2 cellular contexts compared by ENCODE assay signal in the genomic region with DNA sequence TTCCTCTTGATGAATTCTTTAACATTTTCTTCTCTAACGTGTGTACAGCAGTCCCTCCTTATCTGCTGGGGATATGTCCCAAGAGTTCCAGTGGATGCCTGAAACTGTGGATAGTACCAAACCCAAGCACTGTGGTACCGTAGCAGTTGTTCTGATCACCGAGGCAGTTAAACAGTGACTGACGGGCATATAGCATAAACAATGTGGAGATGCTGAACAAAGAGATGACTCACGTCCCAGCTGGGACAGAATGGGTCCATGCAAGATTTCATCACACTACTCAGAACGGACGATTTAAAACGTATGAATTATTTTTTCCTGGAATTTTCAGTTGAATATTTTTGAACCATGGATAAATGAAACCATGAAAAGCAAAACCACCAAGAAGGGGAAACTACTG.
TF ChIP-seq lines count a peak whose summit lies in the region.

No MANE protein-coding gene starts in this region.

TF ChIP-seq in IMR-90, 13 proteins besides CTCF, POLR2A, EP300 and RAD21:
- TF ChIP-seq CEBPB (IDR thresholded peaks at IDR 0.05; ENCODE audit: low read depth, low read length), result 0 out of 2 replicates have a peak, but pooled peaks have one; percentile 20
- TF ChIP-seq NFE2L2 (IDR thresholded peaks at IDR 0.05; ENCODE audit: low read depth, low read length), result no peak

TF ChIP-seq in K562, 482 proteins besides CTCF, POLR2A, EP300 and RAD21:
- TF ChIP-seq, protein P1, sequence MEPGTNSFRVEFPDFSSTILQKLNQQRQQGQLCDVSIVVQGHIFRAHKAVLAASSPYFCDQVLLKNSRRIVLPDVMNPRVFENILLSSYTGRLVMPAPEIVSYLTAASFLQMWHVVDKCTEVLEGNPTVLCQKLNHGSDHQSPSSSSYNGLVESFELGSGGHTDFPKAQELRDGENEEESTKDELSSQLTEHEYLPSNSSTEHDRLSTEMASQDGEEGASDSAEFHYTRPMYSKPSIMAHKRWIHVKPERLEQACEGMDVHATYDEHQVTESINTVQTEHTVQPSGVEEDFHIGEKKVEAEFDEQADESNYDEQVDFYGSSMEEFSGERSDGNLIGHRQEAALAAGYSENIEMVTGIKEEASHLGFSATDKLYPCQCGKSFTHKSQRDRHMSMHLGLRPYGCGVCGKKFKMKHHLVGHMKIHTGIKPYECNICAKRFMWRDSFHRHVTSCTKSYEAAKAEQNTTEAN (CRISPR knock-in tag; IDR thresholded peaks at IDR 0.05), result no peak
- TF ChIP-seq PML (IDR thresholded peaks at IDR 0.05; ENCODE audit: low read length) (no peak), EP400 (IDR thresholded peaks at IDR 0.05) (no peak), NFXL1 (CRISPR knock-in tag; IDR thresholded peaks at IDR 0.05) (no peak), PCBP1 (IDR thresholded peaks at IDR 0.05; ENCODE audit: low read depth, low read length, poor library complexity, severe bottlenecking) (no peak), ZNF354B (CRISPR knock-in tag; IDR thresholded peaks at IDR 0.05) (no peak), CC2D1A (IDR thresholded peaks at IDR 0.05) (no peak), CEBPG (CRISPR knock-in tag; IDR thresholded peaks at IDR 0.05) (no peak), CEBPG (tag; conservative IDR thresholded peaks at IDR 0.05 in 1 of 2, IDR thresholded peaks at IDR 0.05 in 1 of 2) (0 out of 4 replicates have a peak, but pooled peaks of 1 of the 2 experiments have one; percentile 41), TCFL5 (CRISPR knock-in tag; conservative IDR thresholded peaks at IDR 0.05) (no peak), ELF4 (CRISPR knock-in tag; IDR thresholded peaks at IDR 0.05) (no peak), KHSRP (IDR thresholded peaks at IDR 0.05) (no peak), HDGF (IDR thresholded peaks at IDR 0.05) (no peak), KLF6 (CRISPR knock-in tag; IDR thresholded peaks at IDR 0.05; ENCODE audit: borderline replicate concordance) (no peak), ARID1B (IDR thresholded peaks at IDR 0.05) (no peak)
- TF ChIP-seq, protein P2, sequence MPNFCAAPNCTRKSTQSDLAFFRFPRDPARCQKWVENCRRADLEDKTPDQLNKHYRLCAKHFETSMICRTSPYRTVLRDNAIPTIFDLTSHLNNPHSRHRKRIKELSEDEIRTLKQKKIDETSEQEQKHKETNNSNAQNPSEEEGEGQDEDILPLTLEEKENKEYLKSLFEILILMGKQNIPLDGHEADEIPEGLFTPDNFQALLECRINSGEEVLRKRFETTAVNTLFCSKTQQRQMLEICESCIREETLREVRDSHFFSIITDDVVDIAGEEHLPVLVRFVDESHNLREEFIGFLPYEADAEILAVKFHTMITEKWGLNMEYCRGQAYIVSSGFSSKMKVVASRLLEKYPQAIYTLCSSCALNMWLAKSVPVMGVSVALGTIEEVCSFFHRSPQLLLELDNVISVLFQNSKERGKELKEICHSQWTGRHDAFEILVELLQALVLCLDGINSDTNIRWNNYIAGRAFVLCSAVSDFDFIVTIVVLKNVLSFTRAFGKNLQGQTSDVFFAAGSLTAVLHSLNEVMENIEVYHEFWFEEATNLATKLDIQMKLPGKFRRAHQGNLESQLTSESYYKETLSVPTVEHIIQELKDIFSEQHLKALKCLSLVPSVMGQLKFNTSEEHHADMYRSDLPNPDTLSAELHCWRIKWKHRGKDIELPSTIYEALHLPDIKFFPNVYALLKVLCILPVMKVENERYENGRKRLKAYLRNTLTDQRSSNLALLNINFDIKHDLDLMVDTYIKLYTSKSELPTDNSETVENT (CRISPR knock-in tag; IDR thresholded peaks at IDR 0.05), result no peak
- TF ChIP-seq, protein P3, sequence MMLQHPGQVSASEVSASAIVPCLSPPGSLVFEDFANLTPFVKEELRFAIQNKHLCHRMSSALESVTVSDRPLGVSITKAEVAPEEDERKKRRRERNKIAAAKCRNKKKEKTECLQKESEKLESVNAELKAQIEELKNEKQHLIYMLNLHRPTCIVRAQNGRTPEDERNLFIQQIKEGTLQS (IDR thresholded peaks at IDR 0.05), result peak; percentile 15; the same call in 1 of the 2 replicates
- TF ChIP-seq, protein P3 (CRISPR knock-in tag; conservative IDR thresholded peaks at IDR 0.05), result no peak
- TF ChIP-seq, protein P4, sequence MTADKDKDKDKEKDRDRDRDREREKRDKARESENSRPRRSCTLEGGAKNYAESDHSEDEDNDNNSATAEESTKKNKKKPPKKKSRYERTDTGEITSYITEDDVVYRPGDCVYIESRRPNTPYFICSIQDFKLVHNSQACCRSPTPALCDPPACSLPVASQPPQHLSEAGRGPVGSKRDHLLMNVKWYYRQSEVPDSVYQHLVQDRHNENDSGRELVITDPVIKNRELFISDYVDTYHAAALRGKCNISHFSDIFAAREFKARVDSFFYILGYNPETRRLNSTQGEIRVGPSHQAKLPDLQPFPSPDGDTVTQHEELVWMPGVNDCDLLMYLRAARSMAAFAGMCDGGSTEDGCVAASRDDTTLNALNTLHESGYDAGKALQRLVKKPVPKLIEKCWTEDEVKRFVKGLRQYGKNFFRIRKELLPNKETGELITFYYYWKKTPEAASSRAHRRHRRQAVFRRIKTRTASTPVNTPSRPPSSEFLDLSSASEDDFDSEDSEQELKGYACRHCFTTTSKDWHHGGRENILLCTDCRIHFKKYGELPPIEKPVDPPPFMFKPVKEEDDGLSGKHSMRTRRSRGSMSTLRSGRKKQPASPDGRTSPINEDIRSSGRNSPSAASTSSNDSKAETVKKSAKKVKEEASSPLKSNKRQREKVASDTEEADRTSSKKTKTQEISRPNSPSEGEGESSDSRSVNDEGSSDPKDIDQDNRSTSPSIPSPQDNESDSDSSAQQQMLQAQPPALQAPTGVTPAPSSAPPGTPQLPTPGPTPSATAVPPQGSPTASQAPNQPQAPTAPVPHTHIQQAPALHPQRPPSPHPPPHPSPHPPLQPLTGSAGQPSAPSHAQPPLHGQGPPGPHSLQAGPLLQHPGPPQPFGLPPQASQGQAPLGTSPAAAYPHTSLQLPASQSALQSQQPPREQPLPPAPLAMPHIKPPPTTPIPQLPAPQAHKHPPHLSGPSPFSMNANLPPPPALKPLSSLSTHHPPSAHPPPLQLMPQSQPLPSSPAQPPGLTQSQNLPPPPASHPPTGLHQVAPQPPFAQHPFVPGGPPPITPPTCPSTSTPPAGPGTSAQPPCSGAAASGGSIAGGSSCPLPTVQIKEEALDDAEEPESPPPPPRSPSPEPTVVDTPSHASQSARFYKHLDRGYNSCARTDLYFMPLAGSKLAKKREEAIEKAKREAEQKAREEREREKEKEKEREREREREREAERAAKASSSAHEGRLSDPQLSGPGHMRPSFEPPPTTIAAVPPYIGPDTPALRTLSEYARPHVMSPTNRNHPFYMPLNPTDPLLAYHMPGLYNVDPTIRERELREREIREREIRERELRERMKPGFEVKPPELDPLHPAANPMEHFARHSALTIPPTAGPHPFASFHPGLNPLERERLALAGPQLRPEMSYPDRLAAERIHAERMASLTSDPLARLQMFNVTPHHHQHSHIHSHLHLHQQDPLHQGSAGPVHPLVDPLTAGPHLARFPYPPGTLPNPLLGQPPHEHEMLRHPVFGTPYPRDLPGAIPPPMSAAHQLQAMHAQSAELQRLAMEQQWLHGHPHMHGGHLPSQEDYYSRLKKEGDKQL (CRISPR knock-in tag; IDR thresholded peaks at IDR 0.05; ENCODE audit: borderline replicate concordance), result no peak
TF ChIP-seq in K562: peak in this region for 2.
